ENCODE assay signal across 1 cellular context in genomic region chr1:241532173-241532553, GRCh38.
TF ChIP-seq lines count a peak whose summit lies in the region.

TSS of gene KMO (plus strand) at chr1:241532378. CDS start at chr1:241532445, 67 bp downstream.

TF ChIP-seq in GM23338, 12 proteins besides CTCF, POLR2A, EP300 and RAD21 (continued from another document):
- no peak for TF ChIP-seq ZNF462 (CRISPR knock-in tag; IDR thresholded peaks at IDR 0.05)
- TF ChIP-seq POLR2AphosphoS5 (IDR thresholded peaks at IDR 0.05; ENCODE audit: low read depth): no peak
